In the genomic region with DNA sequence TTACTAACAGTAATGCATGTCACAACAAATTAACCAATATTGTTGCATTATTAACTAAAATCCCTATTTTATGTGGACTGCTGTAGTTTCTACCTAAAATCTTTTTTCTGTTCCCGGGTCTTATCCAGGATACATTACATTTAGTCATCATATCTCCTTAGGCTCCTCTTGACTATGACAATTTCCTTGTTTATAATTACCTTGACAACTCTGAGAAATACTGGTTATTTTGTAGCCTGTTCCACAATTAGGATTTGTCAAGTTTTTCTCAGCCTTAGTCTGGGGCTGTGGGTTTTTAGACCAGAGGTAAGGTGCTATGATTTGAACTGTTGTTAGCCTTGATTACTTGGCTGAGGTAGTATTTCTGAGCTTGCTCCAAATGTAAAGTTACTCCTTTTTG, we compare ENCODE assay signal across 1 cellular context.
TF ChIP-seq lines count a peak whose summit lies in the region.

No MANE protein-coding gene starts in this region.

TF ChIP-seq in HepG2, 621 proteins besides CTCF, POLR2A, EP300 and RAD21:
- TF ChIP-seq EEA1 (CRISPR knock-in tag; IDR thresholded peaks at IDR 0.05; ENCODE audit: borderline replicate concordance) (no peak), BORCS8-MEF2B (CRISPR knock-in tag; IDR thresholded peaks at IDR 0.05) (no peak), FOXA3 (CRISPR knock-in tag; IDR thresholded peaks at IDR 0.05) (no peak), HHEX (CRISPR knock-in tag; IDR thresholded peaks at IDR 0.05) (no peak), RFX1 (IDR thresholded peaks at IDR 0.05) (no peak), CCDC6 (CRISPR knock-in tag; IDR thresholded peaks at IDR 0.05) (no peak), NKX3-1 (CRISPR knock-in tag; IDR thresholded peaks at IDR 0.05) (no peak), NFATC3 (CRISPR knock-in tag; IDR thresholded peaks at IDR 0.05) (no peak), ZNF143 (CRISPR knock-in tag; IDR thresholded peaks at IDR 0.05) (no peak), BRD4 (CRISPR knock-in tag; IDR thresholded peaks at IDR 0.05) (no peak), RNF2 (conservative IDR thresholded peaks at IDR 0.05; ENCODE audit: low read depth) (no peak), SIN3A (IDR thresholded peaks at IDR 0.05; ENCODE audit: borderline replicate concordance, low read depth, low read length) (no peak), ARNT2 (CRISPR knock-in tag; IDR thresholded peaks at IDR 0.05; ENCODE audit: low read depth) (no peak), EED (CRISPR knock-in tag; IDR thresholded peaks at IDR 0.05) (no peak), PTBP1 (IDR thresholded peaks at IDR 0.05; ENCODE audit: low read depth, low read length, poor library complexity, severe bottlenecking) (no peak), ZNF720 (CRISPR knock-in tag; IDR thresholded peaks at IDR 0.05) (no peak)
- TF ChIP-seq, protein P1, sequence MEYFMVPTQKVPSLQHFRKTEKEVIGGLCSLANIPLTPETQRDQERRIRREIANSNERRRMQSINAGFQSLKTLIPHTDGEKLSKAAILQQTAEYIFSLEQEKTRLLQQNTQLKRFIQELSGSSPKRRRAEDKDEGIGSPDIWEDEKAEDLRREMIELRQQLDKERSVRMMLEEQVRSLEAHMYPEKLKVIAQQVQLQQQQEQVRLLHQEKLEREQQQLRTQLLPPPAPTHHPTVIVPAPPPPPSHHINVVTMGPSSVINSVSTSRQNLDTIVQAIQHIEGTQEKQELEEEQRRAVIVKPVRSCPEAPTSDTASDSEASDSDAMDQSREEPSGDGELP (IDR thresholded peaks at IDR 0.05; ENCODE audit: borderline replicate concordance, low read depth): no peak
- TF ChIP-seq, protein P2, sequence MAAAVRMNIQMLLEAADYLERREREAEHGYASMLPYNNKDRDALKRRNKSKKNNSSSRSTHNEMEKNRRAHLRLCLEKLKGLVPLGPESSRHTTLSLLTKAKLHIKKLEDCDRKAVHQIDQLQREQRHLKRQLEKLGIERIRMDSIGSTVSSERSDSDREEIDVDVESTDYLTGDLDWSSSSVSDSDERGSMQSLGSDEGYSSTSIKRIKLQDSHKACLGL (CRISPR knock-in tag; IDR thresholded peaks at IDR 0.05): no peak
- TF ChIP-seq, protein P3, sequence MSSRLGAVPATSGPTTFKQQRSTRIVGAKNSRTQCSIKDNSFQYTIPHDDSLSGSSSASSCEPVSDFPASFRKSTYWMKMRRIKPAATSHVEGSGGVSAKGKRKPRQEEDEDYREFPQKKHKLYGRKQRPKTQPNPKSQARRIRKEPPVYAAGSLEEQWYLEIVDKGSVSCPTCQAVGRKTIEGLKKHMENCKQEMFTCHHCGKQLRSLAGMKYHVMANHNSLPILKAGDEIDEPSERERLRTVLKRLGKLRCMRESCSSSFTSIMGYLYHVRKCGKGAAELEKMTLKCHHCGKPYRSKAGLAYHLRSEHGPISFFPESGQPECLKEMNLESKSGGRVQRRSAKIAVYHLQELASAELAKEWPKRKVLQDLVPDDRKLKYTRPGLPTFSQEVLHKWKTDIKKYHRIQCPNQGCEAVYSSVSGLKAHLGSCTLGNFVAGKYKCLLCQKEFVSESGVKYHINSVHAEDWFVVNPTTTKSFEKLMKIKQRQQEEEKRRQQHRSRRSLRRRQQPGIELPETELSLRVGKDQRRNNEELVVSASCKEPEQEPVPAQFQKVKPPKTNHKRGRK (CRISPR knock-in tag; IDR thresholded peaks at IDR 0.05): no peak
- TF ChIP-seq, protein P4, sequence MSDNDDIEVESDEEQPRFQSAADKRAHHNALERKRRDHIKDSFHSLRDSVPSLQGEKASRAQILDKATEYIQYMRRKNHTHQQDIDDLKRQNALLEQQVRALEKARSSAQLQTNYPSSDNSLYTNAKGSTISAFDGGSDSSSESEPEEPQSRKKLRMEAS (IDR thresholded peaks at IDR 0.05): no peak
